21 cellular contexts compared by ENCODE assay signal in genomic region chr1:194809665-194810064, GRCh38.
DNase-seq lines count a peak whose midpoint lies in the region; ATAC-seq and TF ChIP-seq lines count a peak whose summit lies in the region.
"Had no signal": no experiment of that assay in that cellular context is flagged by ENCODE, and none has a peak within 500 bp of the region (broad histone marks: within the 10 kb centered on the region; RNA-seq: fewer than 3 reads in every experiment).

No MANE protein-coding gene starts in this region.

- ATAC-seq in GM19025 (IDR thresholded peaks at IDR 0.05; ENCODE audit: low read depth, unreplicated experiment) (peak; percentile 38), HG02798 (IDR thresholded peaks at IDR 0.05; ENCODE audit: poor library complexity, unreplicated experiment) (peak; percentile 58), GM21825 (IDR thresholded peaks at IDR 0.05; ENCODE audit: unreplicated experiment) (no peak)

- DNase-seq in GM10248 (ENCODE audit: extremely low spot score) (no peak), NCI-H69 (lab: John Stamatoyannopoulos, UW) (peak; percentile 55), NCI-H1436 treated with DMSO at 0.1 percent for 48 hours (lab: John Stamatoyannopoulos, UW) (no peak), NCI-H2196 treated with DMSO at 0.1 percent for 48 hours (lab: John Stamatoyannopoulos, UW; ENCODE audit: unreplicated experiment) (no peak), amygdala (lab: John Stamatoyannopoulos, UW) (no peak)
- DNase-seq: activated CD4-positive, CD25-positive, alpha-beta regulatory T cell treated with anti-CD3 and anti-CD28 coated beads, Interleukin-2, amount 50 U/mL, for 72 hours; activated effector memory CD4-positive, alpha-beta T cell treated with anti-CD3 and anti-CD28 coated beads, Interleukin-2, amount 50 U/mL, for 16 hours; adrenal gland; caudate nucleus; CD4-positive, alpha-beta memory T cell; effector CD4-positive, alpha-beta T cell; esophagus squamous epithelium; glutamatergic neuron; naive B cell; NCI-H1694 treated with DMSO at 0.1 percent for 48 hours; ovary; sigmoid colon; stimulated activated CD4-positive, alpha-beta T cell treated with anti-CD3 and anti-CD28 coated beads, Interleukin-2, amount 100 ng/mL, for 24 hours had no signal

- POLR2A ChIA-PET in GM10248 (lab: Yijun Ruan, JAX) = no interaction called here

- TF ChIP-seq CTCF in GM10248 (IDR thresholded peaks at IDR 0.05; ENCODE audit: control extremely low read depth, extremely low read depth, low read depth, missing control alignments) = peak; percentile 32

- CTCF ChIA-PET in GM10248 (lab: Yijun Ruan, JAX) = no interaction called here
